ENCODE assay signal across 15 cellular contexts in the genomic region with DNA sequence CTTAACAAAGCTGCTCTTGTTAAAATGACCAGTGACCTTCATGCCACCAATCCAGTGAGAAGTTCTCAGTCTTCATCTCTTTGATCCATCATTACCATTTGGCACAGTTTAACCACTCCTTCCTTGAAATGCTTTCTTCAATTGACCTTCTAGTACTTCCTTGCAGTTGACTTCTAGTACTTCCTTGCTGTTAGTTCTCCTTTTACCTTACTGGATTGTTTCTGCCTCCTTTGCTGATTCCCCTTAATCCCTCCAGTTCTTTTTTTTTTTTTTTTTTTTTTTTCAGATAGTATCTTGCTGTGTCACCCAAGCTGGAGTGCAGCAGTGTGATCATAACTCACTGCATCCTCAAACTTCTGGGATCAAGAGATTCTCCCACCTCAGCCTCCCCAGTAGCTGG.
"Had no signal": no experiment of that assay in that cellular context is flagged by ENCODE, and none has a peak within 500 bp of the region (broad histone marks: within the 10 kb centered on the region; RNA-seq: fewer than 3 reads in every experiment).

No MANE protein-coding gene starts in this region.

- H3K27ac Mint-ChIP-seq: activated naive CD4-positive, alpha-beta T cell treated with anti-CD3 and anti-CD28 coated beads, Interleukin-2, amount 10 ng/mL, durations not matched to agents 7 days and 5 days; stimulated activated naive B cell treated with anti-CD40 and anti-IgM and Interleukin-4, amounts not matched to agents 10 μg/mL and 1 μg/mL and 100 μg/mL, for 72 hours had no signal

- H3K4me3 ChIP-seq: cardiac muscle cell, esophagus muscularis mucosa, left lung, thyroid gland, vagina had no signal

- H3K4me1 ChIP-seq: esophagus muscularis mucosa, left lung had no signal

- ATAC-seq: left lung; naive thymus-derived CD8-positive, alpha-beta T cell; stimulated activated naive B cell treated with anti-CD40 and anti-IgM and Interleukin-4, amounts not matched to agents 10 μg/mL and 1 μg/mL and 100 μg/mL, for 72 hours had no signal

- H3K4me1 Mint-ChIP-seq: activated naive CD4-positive, alpha-beta T cell treated with anti-CD3 and anti-CD28 coated beads, Interleukin-2, amount 10 ng/mL, durations not matched to agents 7 days and 5 days; stimulated activated naive B cell treated with anti-CD40 and anti-IgM and Interleukin-4, amounts not matched to agents 10 μg/mL and 1 μg/mL and 100 μg/mL, for 72 hours had no signal

- DNase-seq: activated CD4-positive, alpha-beta T cell treated with anti-CD3 and anti-CD28 coated beads for 1 hour; activated CD4-positive, alpha-beta T cell treated with anti-CD3 and anti-CD28 coated beads, Interleukin-2, amount 50 U/mL, for 4 hours; activated naive CD4-positive, alpha-beta T cell treated with anti-CD3 and anti-CD28 coated beads, Interleukin-2, amount 10 ng/mL, durations not matched to agents 7 days and 5 days; activated T-cell treated with anti-CD3 and anti-CD28 coated beads for 4 hours; islet precursor cell; left lung; naive thymus-derived CD8-positive, alpha-beta T cell; posterior cingulate gyrus; retina; stimulated activated CD4-positive, alpha-beta T cell treated with anti-CD3 and anti-CD28 coated beads, Interleukin-2, amount 100 ng/mL, for 48 hours; stimulated activated naive B cell treated with anti-CD40 and anti-IgM and Interleukin-4, amounts not matched to agents 10 μg/mL and 1 μg/mL and 100 μg/mL, for 72 hours; thyroid gland had no signal

- H3K4me3 Mint-ChIP-seq: activated naive CD4-positive, alpha-beta T cell treated with anti-CD3 and anti-CD28 coated beads, Interleukin-2, amount 10 ng/mL, durations not matched to agents 7 days and 5 days; naive thymus-derived CD8-positive, alpha-beta T cell; stimulated activated naive B cell treated with anti-CD40 and anti-IgM and Interleukin-4, amounts not matched to agents 10 μg/mL and 1 μg/mL and 100 μg/mL, for 72 hours had no signal

- H3K9me3 ChIP-seq: esophagus muscularis mucosa, left lung, thyroid gland, vagina had no signal

- H3K27me3 Mint-ChIP-seq: activated naive CD4-positive, alpha-beta T cell treated with anti-CD3 and anti-CD28 coated beads, Interleukin-2, amount 10 ng/mL, durations not matched to agents 7 days and 5 days; naive thymus-derived CD8-positive, alpha-beta T cell; stimulated activated naive B cell treated with anti-CD40 and anti-IgM and Interleukin-4, amounts not matched to agents 10 μg/mL and 1 μg/mL and 100 μg/mL, for 72 hours had no signal

- H3K27me3 ChIP-seq: cardiac muscle cell, esophagus muscularis mucosa, left lung, thyroid gland, vagina had no signal

- H3K9me3 Mint-ChIP-seq: activated naive CD4-positive, alpha-beta T cell treated with anti-CD3 and anti-CD28 coated beads, Interleukin-2, amount 10 ng/mL, durations not matched to agents 7 days and 5 days; naive thymus-derived CD8-positive, alpha-beta T cell; stimulated activated naive B cell treated with anti-CD40 and anti-IgM and Interleukin-4, amounts not matched to agents 10 μg/mL and 1 μg/mL and 100 μg/mL, for 72 hours had no signal
